ENCODE assay signal across 1 cellular context in the genomic region with DNA sequence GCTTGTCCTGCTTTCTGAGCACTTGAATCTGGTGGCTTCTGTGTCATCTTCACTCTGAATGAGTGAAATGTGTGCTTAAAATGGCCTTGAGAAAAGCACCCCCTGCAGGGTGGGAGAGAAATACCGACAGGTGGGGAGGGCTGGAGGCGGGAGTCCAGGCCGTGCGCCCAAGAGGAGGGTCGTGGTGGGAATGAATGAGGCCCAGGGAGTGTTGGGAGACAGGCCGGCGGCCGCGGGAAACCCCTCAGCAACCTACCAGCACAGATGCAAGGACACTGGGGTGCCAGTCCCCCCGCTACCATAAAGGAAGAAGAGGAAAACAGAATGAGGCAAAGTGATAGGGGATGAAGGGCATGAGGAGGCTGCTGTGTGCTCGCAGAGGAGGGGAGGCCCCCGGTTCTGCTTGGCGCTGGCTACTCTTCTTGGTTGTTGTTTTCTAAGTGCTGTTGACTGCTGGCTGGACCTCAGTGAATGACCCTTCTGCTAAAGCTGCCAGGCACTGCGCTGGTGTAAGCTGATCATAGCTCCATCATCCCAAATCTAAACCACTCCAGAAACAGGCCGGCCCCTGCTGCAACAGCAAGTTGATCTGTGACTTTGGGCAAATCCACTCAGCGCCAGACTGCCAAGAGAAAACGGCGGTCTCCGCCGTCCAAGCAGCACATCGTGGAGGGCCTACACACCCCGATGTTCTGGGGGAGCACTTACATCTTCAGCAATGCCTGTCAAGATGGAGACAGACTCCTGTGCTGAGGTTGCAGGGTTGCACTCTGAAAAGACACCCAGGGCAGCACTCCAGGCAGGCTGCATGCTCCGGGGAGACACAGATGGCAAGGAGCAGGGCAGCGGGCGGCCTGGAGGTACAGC.
TF ChIP-seq lines count a peak whose summit lies in the region.

No MANE protein-coding gene starts in this region.

TF ChIP-seq in K562, 482 proteins besides CTCF, POLR2A, EP300 and RAD21:
- TF ChIP-seq NR2C1 (IDR thresholded peaks at IDR 0.05): no peak
- no peak for TF ChIP-seq NR2C1 (tag; IDR thresholded peaks at IDR 0.05)
- no peak for TF ChIP-seq NRF1 (conservative IDR thresholded peaks at IDR 0.05 in 1 of 2, IDR thresholded peaks at IDR 0.05 in 1 of 2)
- TF ChIP-seq RHOXF2B (CRISPR knock-in tag; conservative IDR thresholded peaks at IDR 0.05): no peak
- TF ChIP-seq ARNT (IDR thresholded peaks at IDR 0.05): no peak
- TF ChIP-seq HNRNPH1 (optimal IDR thresholded peaks at IDR 0.05; ENCODE audit: low read depth, low read length): no peak
- TF ChIP-seq, protein P1, sequence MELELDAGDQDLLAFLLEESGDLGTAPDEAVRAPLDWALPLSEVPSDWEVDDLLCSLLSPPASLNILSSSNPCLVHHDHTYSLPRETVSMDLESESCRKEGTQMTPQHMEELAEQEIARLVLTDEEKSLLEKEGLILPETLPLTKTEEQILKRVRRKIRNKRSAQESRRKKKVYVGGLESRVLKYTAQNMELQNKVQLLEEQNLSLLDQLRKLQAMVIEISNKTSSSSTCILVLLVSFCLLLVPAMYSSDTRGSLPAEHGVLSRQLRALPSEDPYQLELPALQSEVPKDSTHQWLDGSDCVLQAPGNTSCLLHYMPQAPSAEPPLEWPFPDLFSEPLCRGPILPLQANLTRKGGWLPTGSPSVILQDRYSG (tag; conservative IDR thresholded peaks at IDR 0.05; ENCODE audit: low read depth): no peak
- TF ChIP-seq GTF2F1 (IDR thresholded peaks at IDR 0.05; ENCODE audit: low read depth, low read length): no peak
- TF ChIP-seq, protein P2, sequence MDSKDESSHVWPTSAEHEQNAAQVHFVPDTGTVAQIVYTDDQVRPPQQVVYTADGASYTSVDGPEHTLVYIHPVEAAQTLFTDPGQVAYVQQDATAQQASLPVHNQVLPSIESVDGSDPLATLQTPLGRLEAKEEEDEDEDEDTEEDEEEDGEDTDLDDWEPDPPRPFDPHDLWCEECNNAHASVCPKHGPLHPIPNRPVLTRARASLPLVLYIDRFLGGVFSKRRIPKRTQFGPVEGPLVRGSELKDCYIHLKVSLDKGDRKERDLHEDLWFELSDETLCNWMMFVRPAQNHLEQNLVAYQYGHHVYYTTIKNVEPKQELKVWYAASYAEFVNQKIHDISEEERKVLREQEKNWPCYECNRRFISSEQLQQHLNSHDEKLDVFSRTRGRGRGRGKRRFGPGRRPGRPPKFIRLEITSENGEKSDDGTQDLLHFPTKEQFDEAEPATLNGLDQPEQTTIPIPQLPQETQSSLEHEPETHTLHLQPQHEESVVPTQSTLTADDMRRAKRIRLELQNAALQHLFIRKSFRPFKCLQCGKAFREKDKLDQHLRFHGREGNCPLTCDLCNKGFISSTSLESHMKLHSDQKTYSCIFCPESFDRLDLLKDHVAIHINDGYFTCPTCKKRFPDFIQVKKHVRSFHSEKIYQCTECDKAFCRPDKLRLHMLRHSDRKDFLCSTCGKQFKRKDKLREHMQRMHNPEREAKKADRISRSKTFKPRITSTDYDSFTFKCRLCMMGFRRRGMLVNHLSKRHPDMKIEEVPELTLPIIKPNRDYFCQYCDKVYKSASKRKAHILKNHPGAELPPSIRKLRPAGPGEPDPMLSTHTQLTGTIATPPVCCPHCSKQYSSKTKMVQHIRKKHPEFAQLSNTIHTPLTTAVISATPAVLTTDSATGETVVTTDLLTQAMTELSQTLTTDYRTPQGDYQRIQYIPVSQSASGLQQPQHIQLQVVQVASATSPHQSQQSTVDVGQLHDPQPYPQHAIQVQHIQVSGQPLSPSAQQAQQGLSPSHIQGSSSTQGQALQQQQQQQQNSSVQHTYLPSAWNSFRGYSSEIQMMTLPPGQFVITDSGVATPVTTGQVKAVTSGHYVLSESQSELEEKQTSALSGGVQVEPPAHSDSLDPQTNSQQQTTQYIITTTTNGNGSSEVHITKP (IDR thresholded peaks at IDR 0.05; ENCODE audit: partially characterized antibody): no peak
- no peak for TF ChIP-seq BRCA1 (IDR thresholded peaks at IDR 0.05)
- no peak for TF ChIP-seq BRCA1 (CRISPR knock-in tag; IDR thresholded peaks at IDR 0.05)
- no peak for TF ChIP-seq ZBTB7A (IDR thresholded peaks at IDR 0.05; ENCODE audit: borderline replicate concordance, control insufficient read depth, low read depth, low read length)
- TF ChIP-seq ZBTB17 (CRISPR knock-in tag; IDR thresholded peaks at IDR 0.05): no peak
- TF ChIP-seq, protein P3, sequence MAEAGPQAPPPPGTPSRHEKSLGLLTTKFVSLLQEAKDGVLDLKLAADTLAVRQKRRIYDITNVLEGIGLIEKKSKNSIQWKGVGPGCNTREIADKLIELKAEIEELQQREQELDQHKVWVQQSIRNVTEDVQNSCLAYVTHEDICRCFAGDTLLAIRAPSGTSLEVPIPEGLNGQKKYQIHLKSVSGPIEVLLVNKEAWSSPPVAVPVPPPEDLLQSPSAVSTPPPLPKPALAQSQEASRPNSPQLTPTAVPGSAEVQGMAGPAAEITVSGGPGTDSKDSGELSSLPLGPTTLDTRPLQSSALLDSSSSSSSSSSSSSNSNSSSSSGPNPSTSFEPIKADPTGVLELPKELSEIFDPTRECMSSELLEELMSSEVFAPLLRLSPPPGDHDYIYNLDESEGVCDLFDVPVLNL (CRISPR knock-in tag; IDR thresholded peaks at IDR 0.05; ENCODE audit: low read depth): no peak
- TF ChIP-seq CAMTA2 (CRISPR knock-in tag; conservative IDR thresholded peaks at IDR 0.05): no peak
- no peak for TF ChIP-seq GTF2E2 (tag; IDR thresholded peaks at IDR 0.05)
- TF ChIP-seq, protein P4, sequence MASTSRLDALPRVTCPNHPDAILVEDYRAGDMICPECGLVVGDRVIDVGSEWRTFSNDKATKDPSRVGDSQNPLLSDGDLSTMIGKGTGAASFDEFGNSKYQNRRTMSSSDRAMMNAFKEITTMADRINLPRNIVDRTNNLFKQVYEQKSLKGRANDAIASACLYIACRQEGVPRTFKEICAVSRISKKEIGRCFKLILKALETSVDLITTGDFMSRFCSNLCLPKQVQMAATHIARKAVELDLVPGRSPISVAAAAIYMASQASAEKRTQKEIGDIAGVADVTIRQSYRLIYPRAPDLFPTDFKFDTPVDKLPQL (IDR thresholded peaks at IDR 0.05; ENCODE audit: extremely low read depth, insufficient read length): no peak
- TF ChIP-seq GABPB2 (CRISPR knock-in tag; conservative IDR thresholded peaks at IDR 0.05): no peak
- TF ChIP-seq TEAD1 (CRISPR knock-in tag; IDR thresholded peaks at IDR 0.05): no peak
- no peak for TF ChIP-seq YBX1 (IDR thresholded peaks at IDR 0.05)
TF ChIP-seq in K562: peak in this region for 0.
